8 cellular contexts compared by ENCODE assay signal in the genomic region with DNA sequence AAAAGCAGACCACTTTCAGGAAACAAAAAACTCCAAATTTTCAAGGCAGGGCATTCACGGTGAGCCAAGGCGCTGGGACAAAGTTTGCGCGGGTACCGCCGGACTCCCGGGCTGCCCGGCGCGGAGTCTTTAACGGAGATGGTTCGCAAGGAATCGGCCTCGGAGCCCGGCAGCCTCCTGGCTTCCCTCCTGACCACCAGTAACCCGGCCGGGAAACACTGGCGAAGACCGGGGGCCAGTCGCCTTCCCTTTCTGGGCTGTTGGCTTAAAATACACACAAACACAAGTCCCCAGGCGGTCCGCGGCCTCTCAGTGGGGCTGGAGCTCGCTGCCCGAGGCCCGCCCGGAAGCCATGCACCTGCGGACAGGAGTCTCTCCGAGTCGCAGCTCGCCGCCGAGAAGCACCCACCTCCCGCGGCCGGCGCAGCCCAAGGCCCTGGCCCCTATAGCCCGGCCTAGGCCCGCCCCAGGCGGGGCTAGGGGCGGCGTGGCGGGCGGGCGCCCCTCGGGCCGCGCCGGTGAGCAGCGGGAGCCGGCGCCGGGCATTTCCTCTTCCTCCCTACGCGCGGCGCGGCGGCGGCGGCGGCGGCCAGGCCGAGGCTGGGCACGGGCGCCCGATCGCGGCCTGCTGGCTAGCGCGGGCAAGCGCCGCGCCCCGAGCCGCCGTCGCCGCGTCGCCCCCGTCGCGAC. TPM values are rescaled to one million over a fixed set of nuclear protein-coding genes. Genes with fewer than 3 reads are reported as not detected.
DNase-seq lines count a peak whose midpoint lies in the region; ATAC-seq, FAIRE-seq and TF ChIP-seq lines count a peak whose summit lies in the region.

No MANE protein-coding gene starts in this region.

- TF ChIP-seq CTCF in GM06990 (IDR thresholded peaks at IDR 0.05; ENCODE audit: insufficient read depth, low read length, poor library complexity, severe bottlenecking) (no peak), VCaP (conservative IDR thresholded peaks at IDR 0.05) (no peak), breast epithelium (IDR thresholded peaks at IDR 0.05) (no peak), kidney (IDR thresholded peaks at IDR 0.05; ENCODE audit: borderline replicate concordance, extremely low read depth, insufficient read depth) (no peak)

- intact Hi-C loops in breast epithelium (cut with DNase I; ENCODE audit: low total_unique reads) (no loop called here), kidney (cut with DNase I) (no loop called here)

- peak overlapping the region; percentile 92 for H3K4me3 ChIP-seq in GM06990 (replicated peaks; ENCODE audit: low read depth, low read length)
- peak overlapping the region; percentile 74 to 98 (median 91) for H3K4me3 ChIP-seq in breast epithelium
- peak overlapping the region; percentile 65 to 72 for H3K4me3 ChIP-seq in kidney (ENCODE audit: low read length in 2 of 2)

- DNase-seq in GM06990 (ENCODE audit: extremely low read depth, insufficient read length) = peak; percentile 81
- DNase-seq in KBM-7 = peak; percentile 72
- peak; percentile 52 to 53 for DNase-seq in breast epithelium (ENCODE audit: low spot score in 2 of 2)
- peak; percentile 91 for DNase-seq in kidney
- peak; percentile 17 to 38 for DNase-seq in stimulated activated CD4-positive, alpha-beta T cell treated with anti-CD3 and anti-CD28 coated beads, Interleukin-15, amount 100 ng/mL, for 1 hour (ENCODE audit: low read depth in 1 of 2, low spot score in 1 of 2)
- DNase-seq in cortex of kidney (lab: John Stamatoyannopoulos, UW) = no peak

- H3K9me3 ChIP-seq in breast epithelium (no peaks in the 10 kb centered on the region), kidney (ENCODE audit: control insufficient read depth in 1 of 2, low read length in 2 of 2) (no peaks in the 10 kb centered on the region)

- peak overlapping the region; percentile 7 to 79 for H3K9ac ChIP-seq in kidney (ENCODE audit: low read length in 2 of 2)

- H3K27ac ChIP-seq in VCaP (peak overlapping the region; percentile 96), breast epithelium (peak overlapping the region; percentile 97 to 100), kidney (ENCODE audit: low read depth in 2 of 2, low read length in 2 of 2) (peak overlapping the region; percentile 90 to 93)

- no peak for TF ChIP-seq POLR2A in breast epithelium (IDR thresholded peaks at IDR 0.05)

- peaks cover 0 to 4% of the 10 kb centered on the region in 2 donors for H3K4me1 ChIP-seq in breast epithelium
- peaks cover 7 to 13% of the 10 kb centered on the region in 2 donors for H3K4me1 ChIP-seq in kidney (ENCODE audit: control insufficient read depth in 1 of 2, insufficient read depth in 1 of 2, low read depth in 1 of 2, low read length in 2 of 2)

- in situ Hi-C loops in KBM-7 (cut with MboI; ENCODE audit: low pct_unique_long_range_greater_than_20kb, low sequenced_read_pairs) = no loop called here

- H3K27me3 ChIP-seq in GM06990 (replicated peaks; ENCODE audit: control insufficient read depth, insufficient read depth, low read length) = no peaks in the 10 kb centered on the region
- no peaks in the 10 kb centered on the region for H3K27me3 ChIP-seq in breast epithelium

- no peak for FAIRE-seq in kidney (lab: Jason Lieb, UNC)

- ATAC-seq in GM21619 (IDR thresholded peaks at IDR 0.05; ENCODE audit: unreplicated experiment) = peak; percentile 30

- H3K36me3 ChIP-seq in GM06990 (ENCODE audit: control insufficient read depth, insufficient read depth, low read length) (peaks cover 3% of the 10 kb centered on the region), breast epithelium (no peaks in the 10 kb centered on the region), kidney (ENCODE audit: control insufficient read depth in 1 of 2, insufficient read depth in 2 of 2, low read length in 2 of 2) (no peaks in the 10 kb centered on the region)

RNA-seq across cellular contexts. Expression of a gene that starts 0.6 kb away (rescaled TPM):
- 10 to 100 TPM; 35.7 to 68.6 (median 49.3) TPM for total RNA-seq in breast epithelium
- total RNA-seq in kidney = 64.3 TPM
- polyA plus RNA-seq in kidney (ENCODE audit: insufficient read depth, low read depth, low replicate concordance) = 21.0 TPM
